ENCODE assay signal across 1 cellular context in the genomic region with DNA sequence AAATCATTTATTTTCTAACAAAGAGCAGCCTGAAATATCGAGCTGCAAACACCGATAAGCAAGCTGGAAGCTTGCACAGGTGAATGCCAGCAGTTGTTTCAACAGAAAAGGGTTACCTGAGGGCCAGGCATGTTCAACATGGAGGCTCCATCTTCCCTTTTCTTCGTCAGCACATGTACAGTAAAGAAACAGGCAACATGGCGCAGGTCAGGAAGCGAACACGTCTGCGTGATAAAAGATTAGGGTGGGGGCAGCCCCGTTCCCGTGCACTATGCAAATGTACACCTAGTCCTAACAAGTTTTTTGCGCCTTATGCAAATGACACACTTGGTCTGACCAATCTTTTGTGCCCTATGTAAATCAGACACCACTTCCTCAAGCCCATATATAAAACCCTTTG.
A peak's percentile ranks its signal among the peaks of the same experiment; 100 is the strongest.
TF ChIP-seq lines count a peak whose summit lies in the region.

No MANE protein-coding gene starts in this region.

TF ChIP-seq in K562, 482 proteins besides CTCF, POLR2A, EP300 and RAD21 (continued from another document):
- TF ChIP-seq MGA (IDR thresholded peaks at IDR 0.05) (peak; percentile 57), ZNF384 (IDR thresholded peaks at IDR 0.05; ENCODE audit: low read depth, low read length) (peak; percentile 43), BHLHE40 (IDR thresholded peaks at IDR 0.05; ENCODE audit: low read length) (peak; percentile 95), ZBTB9 (CRISPR knock-in tag; IDR thresholded peaks at IDR 0.05) (no peak)
